8 cellular contexts compared by ENCODE assay signal in genomic region chr2:32039447-32040219, GRCh38. TPM values are rescaled to one million over a fixed set of nuclear protein-coding genes. Genes with fewer than 3 reads are reported as not detected.
DNase-seq lines count a peak whose midpoint lies in the region; ATAC-seq and TF ChIP-seq lines count a peak whose summit lies in the region.

DPY30 (minus strand) TSS chr2:32039805; CDS start chr2:32039456, 349 bp downstream.

- H3K4me1 ChIP-seq in ectodermal cell (ENCODE audit: control insufficient read depth, insufficient read depth, low read length) (peaks cover 4% of the 10 kb centered on the region), lower lobe of right lung (peaks cover 14% of the 10 kb centered on the region)

- no peaks in the 10 kb centered on the region for H3K9me3 Mint-ChIP-seq in activated CD8-positive, alpha-beta T cell treated with anti-CD3 and anti-CD28 coated beads, Interleukin-2, amount 10 ng/mL, durations not matched to agents 7 days and 5 days (ENCODE audit: insufficient read depth)

- CTCF ChIA-PET in activated CD8-positive, alpha-beta T cell treated with anti-CD3 and anti-CD28 coated beads, Interleukin-2, amount 10 ng/mL, durations not matched to agents 7 days and 5 days (lab: Charles Lee) = interaction anchor here (0.7 to 4.3 kb wide), 10 partner anchors 12 to 153 kb away, joined by 3 to 20 read pairs (median 4); partner anchors contain the start of genes MEMO1, SLC30A6 and SPAST

- DNase-seq in CMK (ENCODE audit: low read depth) (peak; percentile 92), HS-5 (ENCODE audit: low read depth) (peak; percentile 60), NK-92 (lab: John Stamatoyannopoulos, UW; ENCODE audit: unreplicated experiment) (peak; percentile 35), lower lobe of right lung (peak; percentile 96)
- peak; percentile 93 for DNase-seq in activated CD8-positive, alpha-beta T cell treated with anti-CD3 and anti-CD28 coated beads, Interleukin-2, amount 10 ng/mL, durations not matched to agents 7 days and 5 days
- peak; percentile 78 to 84 (median 80) for DNase-seq in stimulated activated CD4-positive, alpha-beta T cell treated with anti-CD3 and anti-CD28 coated beads, TNF-alpha, amount 100 ng/mL, for 1 hour (ENCODE audit: low read depth in 3 of 3, low spot score in 1 of 3)

- no peaks in the 10 kb centered on the region for H3K9me3 ChIP-seq in ectodermal cell (ENCODE audit: control insufficient read depth, low read length)
- H3K9me3 ChIP-seq in lower lobe of right lung = no peaks in the 10 kb centered on the region

- H3K27me3 ChIP-seq in ectodermal cell (ENCODE audit: control insufficient read depth, insufficient read depth, low read length, poor library complexity, severe bottlenecking) (no peaks in the 10 kb centered on the region), lower lobe of right lung (ENCODE audit: low read depth) (no peaks in the 10 kb centered on the region)

- peak within 1 kb of the TSS; percentile 93 for H3K27ac Mint-ChIP-seq in activated CD8-positive, alpha-beta T cell treated with anti-CD3 and anti-CD28 coated beads, Interleukin-2, amount 10 ng/mL, durations not matched to agents 7 days and 5 days

- intact Hi-C loops in lower lobe of right lung (cut with DNase I) = no loop called here

- WGBS in ectodermal cell, 2 experiments = 0% methylated on average over 43 of the region's 43 CpGs

- H3K4me3 ChIP-seq in ectodermal cell (ENCODE audit: insufficient read depth, low read depth, low read length) (peak within 1 kb of the TSS; percentile 91), lower lobe of right lung (peak within 1 kb of the TSS; percentile 78)

- peaks cover 20% of the 10 kb centered on the region for H3K4me1 Mint-ChIP-seq in activated CD8-positive, alpha-beta T cell treated with anti-CD3 and anti-CD28 coated beads, Interleukin-2, amount 10 ng/mL, durations not matched to agents 7 days and 5 days (ENCODE audit: low read depth)

- POLR2A ChIA-PET in activated CD8-positive, alpha-beta T cell treated with anti-CD3 and anti-CD28 coated beads, Interleukin-2, amount 10 ng/mL, durations not matched to agents 7 days and 5 days (lab: Charles Lee) = interaction anchor here (0.6 to 2.9 kb wide), 19 partner anchors 8 to 313 kb away, joined by 3 to 49 read pairs (median 4); partner anchors contain the start of genes MEMO1 and SPAST

- peaks cover 4% of the 10 kb centered on the region for H3K36me3 Mint-ChIP-seq in activated CD8-positive, alpha-beta T cell treated with anti-CD3 and anti-CD28 coated beads, Interleukin-2, amount 10 ng/mL, durations not matched to agents 7 days and 5 days (ENCODE audit: low read depth)

- no peaks in the 10 kb centered on the region for H3K27me3 Mint-ChIP-seq in activated CD8-positive, alpha-beta T cell treated with anti-CD3 and anti-CD28 coated beads, Interleukin-2, amount 10 ng/mL, durations not matched to agents 7 days and 5 days (ENCODE audit: low read depth)

- TF ChIP-seq CTCF in lower lobe of right lung (IDR thresholded peaks at IDR 0.05) = no peak

- ATAC-seq in GM19468 (IDR thresholded peaks at IDR 0.05; ENCODE audit: extremely low read depth, unreplicated experiment) (peak; percentile 80), lower lobe of right lung (peak; percentile 99)
- peak; percentile 98 for ATAC-seq in activated CD8-positive, alpha-beta T cell treated with anti-CD3 and anti-CD28 coated beads, Interleukin-2, amount 10 ng/mL, durations not matched to agents 7 days and 5 days

- no peaks in the 10 kb centered on the region for H3K36me3 ChIP-seq in ectodermal cell (ENCODE audit: control insufficient read depth, insufficient read depth, low read length)
- peaks cover 20% of the 10 kb centered on the region for H3K36me3 ChIP-seq in lower lobe of right lung

- H3K27ac ChIP-seq in ectodermal cell (ENCODE audit: insufficient read depth, low read depth, low read length, poor library complexity, severe bottlenecking) (peak within 1 kb of the TSS; percentile 78), lower lobe of right lung (peak within 1 kb of the TSS; percentile 82)

- H3K4me3 Mint-ChIP-seq in activated CD8-positive, alpha-beta T cell treated with anti-CD3 and anti-CD28 coated beads, Interleukin-2, amount 10 ng/mL, durations not matched to agents 7 days and 5 days = peak within 1 kb of the TSS; percentile 87

RNA-seq across cellular contexts. Expression of gene DPY30, which starts in this region (rescaled TPM):
- 10 to 100 TPM; 70.0 to 71.3 TPM for total RNA-seq in activated CD8-positive, alpha-beta T cell treated with anti-CD3 and anti-CD28 coated beads, Interleukin-2, amount 10 ng/mL, durations not matched to agents 7 days and 5 days
- 129 TPM for polyA plus RNA-seq in ectodermal cell (2013, experiment 1 of 4)
- 123 TPM for polyA plus RNA-seq in ectodermal cell (2013, experiment 2 of 4)
- polyA plus RNA-seq in ectodermal cell (2013, experiment 3 of 4) = 144 TPM
- polyA plus RNA-seq in ectodermal cell (2013, experiment 4 of 4) = 149 TPM
- total RNA-seq in lower lobe of right lung = 60.4 TPM

Comparison
In these comparisons a context has a peak if more than half of its experiments do, and no peak if none do; other contexts are left out.
1. Peak in every context shown above with its lines: DNase-seq, ATAC-seq, H3K4me3 ChIP-seq and H3K27ac ChIP-seq.
2. DNase-seq: peak in every context shown above with its lines; median percentile 96 in lower lobe of right lung; 93 in activated CD8-positive, alpha-beta T cell treated with anti-CD3 and anti-CD28 coated beads, Interleukin-2, amount 10 ng/mL, durations not matched to agents 7 days and 5 days; 92 in CMK; 80 in stimulated activated CD4-positive, alpha-beta T cell treated with anti-CD3 and anti-CD28 coated beads, TNF-alpha, amount 100 ng/mL, for 1 hour; 60 in HS-5; 35 in NK-92.